ENCODE assay signal across 17 cellular contexts in the genomic region with DNA sequence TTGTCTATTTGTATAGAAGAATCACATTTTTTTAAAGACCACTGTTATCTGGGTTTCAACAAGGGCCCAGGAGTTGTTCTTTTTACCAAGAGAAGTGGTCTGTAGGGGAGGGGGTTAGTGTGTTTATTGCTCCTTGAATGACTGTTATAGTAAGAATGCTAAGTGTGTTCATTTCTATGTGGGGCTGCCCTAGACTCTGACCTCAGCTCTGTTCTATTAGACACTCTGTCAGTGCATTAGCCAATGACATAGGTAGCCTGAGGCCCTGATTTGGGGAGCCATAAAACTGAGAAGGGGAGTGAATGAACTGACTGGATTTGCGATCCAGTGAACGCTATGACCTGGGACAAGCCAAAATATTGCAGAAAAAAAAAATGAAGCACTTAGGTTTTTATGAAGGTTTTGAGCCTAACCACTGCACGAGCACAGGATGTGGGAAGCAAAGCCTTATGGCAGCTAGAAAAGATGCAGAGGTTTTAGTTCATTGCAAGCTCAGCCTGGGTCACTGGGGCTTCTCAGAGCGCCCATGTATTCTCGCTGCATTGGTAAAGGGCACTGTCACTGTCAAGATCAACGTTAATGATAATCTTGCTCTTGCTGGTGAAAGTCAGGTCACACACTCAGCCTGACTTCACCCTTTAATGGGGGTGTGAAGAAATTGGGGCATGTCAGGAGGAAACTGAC.
DNase-seq lines count a peak whose midpoint lies in the region; FAIRE-seq and TF ChIP-seq lines count a peak whose summit lies in the region.
"Had no signal": no experiment of that assay in that cellular context is flagged by ENCODE, and none has a peak within 500 bp of the region (broad histone marks: within the 10 kb centered on the region; RNA-seq: fewer than 3 reads in every experiment).

No MANE protein-coding gene starts in this region.

- no peak for TF ChIP-seq POLR2A in H54 (IDR thresholded peaks at IDR 0.05; ENCODE audit: low read depth, low read length)

- peak; percentile 22 to 35 for DNase-seq in activated CD4-positive, alpha-beta T cell treated with anti-CD3 and anti-CD28 coated beads for 4 hours
- no peak for DNase-seq in activated CD4-positive, alpha-beta T cell treated with anti-CD3 and anti-CD28 coated beads, Interleukin-2, amount 50 U/mL, for 1 hour
- DNase-seq in NCI-H69 (lab: John Stamatoyannopoulos, UW): peak; percentile 32
- peak; percentile 55 for DNase-seq in activated effector memory CD4-positive, alpha-beta T cell treated with Interleukin-2 at 50 U/mL for 16 hours
- peak; percentile 49 for DNase-seq in small intestine
- no peak for DNase-seq in HAP-1 (ENCODE audit: low spot score in 2 of 2)
- DNase-seq in SIG-M5 (lab: John Stamatoyannopoulos, UW): no peak
- DNase-seq in H54 (ENCODE audit: insufficient read length, low spot score): no peak
- DNase-seq: aorta; DMS53; effector CD8-positive, alpha-beta T cell; kidney glomerular epithelial cell; NCI-H82 had no signal

- no peaks in the 10 kb centered on the region for H3K9me3 ChIP-seq in small intestine (ENCODE audit: control insufficient read depth, low read depth)
- H3K9me3 ChIP-seq in HAP-1: no peaks in the 10 kb centered on the region

- H3K4me3 ChIP-seq in small intestine (ENCODE audit: low read depth in 1 of 2, low read length in 2 of 2): no peak overlapping the region
- H3K4me3 ChIP-seq in HAP-1: no peak overlapping the region
- H3K4me3 ChIP-seq: GM23338 had no signal

- H3K36me3 ChIP-seq in small intestine (ENCODE audit: control insufficient read depth in 2 of 2, insufficient read depth in 2 of 2, low read length in 2 of 2) (no peaks in the 10 kb centered on the region), HAP-1 (replicated peaks) (no peaks in the 10 kb centered on the region)

- H3K27me3 ChIP-seq in small intestine (ENCODE audit: control insufficient read depth in 2 of 2, insufficient read depth in 2 of 2, low read length in 2 of 2) (no peaks in the 10 kb centered on the region), HAP-1 (ENCODE audit: low read depth) (peaks cover 3% of the 10 kb centered on the region; the same call in 1 of the 2 replicates)

- in situ Hi-C loops in HAP-1 (cut with MboI; ENCODE audit: low sequenced_read_pairs): no loop called here

- FAIRE-seq in small intestine (lab: Jason Lieb, UNC): no peak
- FAIRE-seq in H54 (lab: Jason Lieb, UNC): no peak
- FAIRE-seq: A204.1, frontal cortex, GM19239 had no signal

- WGBS in small intestine, 3 donors: 47 to 58% (median 56%) methylated on average over 6 of the region's 6 CpGs

- H3K4me1 ChIP-seq in small intestine (ENCODE audit: control insufficient read depth in 2 of 2, insufficient read depth in 1 of 2, low read depth in 1 of 2, low read length in 1 of 2) (peaks cover 3 to 9% of the 10 kb centered on the region in 2 donors), HAP-1 (no peaks in the 10 kb centered on the region)

- H3K27ac ChIP-seq in small intestine (ENCODE audit: low read depth in 1 of 2, low read length in 1 of 2): no peak overlapping the region

Comparison
In these comparisons a context has a peak if more than half of its experiments do, and no peak if none do; other contexts are left out.
1. DNase-seq: peak in activated CD4-positive, alpha-beta T cell treated with anti-CD3 and anti-CD28 coated beads for 4 hours (2 of 2), NCI-H69 (single experiment), activated effector memory CD4-positive, alpha-beta T cell treated with Interleukin-2 at 50 U/mL for 16 hours (single experiment) and small intestine (single experiment); none in activated CD4-positive, alpha-beta T cell treated with anti-CD3 and anti-CD28 coated beads, Interleukin-2, amount 50 U/mL, for 1 hour (single experiment), HAP-1 (0 of 2), SIG-M5 (single experiment) and H54 (single experiment).